18 cellular contexts compared by ENCODE assay signal in genomic region chr6:30774701-30775100, GRCh38. TPM values are rescaled to one million over a fixed set of nuclear protein-coding genes. Genes with fewer than 3 reads are reported as not detected.
DNase-seq lines count a peak whose midpoint lies in the region; ATAC-seq and TF ChIP-seq lines count a peak whose summit lies in the region.
"Had no signal": no experiment of that assay in that cellular context is flagged by ENCODE, and none has a peak within 500 bp of the region (broad histone marks: within the 10 kb centered on the region; RNA-seq: fewer than 3 reads in every experiment).

No MANE protein-coding gene starts in this region.

- peak overlapping the region; percentile 95 for H2BK12ac ChIP-seq in trophoblast cell (ENCODE audit: low read length)

- no peaks in the 10 kb centered on the region for H3K9me3 ChIP-seq in left ventricle myocardium inferior (replicated peaks)
- no peaks in the 10 kb centered on the region for H3K9me3 ChIP-seq in trophoblast cell (ENCODE audit: insufficient read depth, low read depth, low read length)
- H3K9me3 ChIP-seq: BE2C had no signal

- no peak for TF ChIP-seq CTCF in RWPE1 (conservative IDR thresholded peaks at IDR 0.05; ENCODE audit: low read depth)
- no peak for TF ChIP-seq CTCF in left ventricle myocardium inferior (IDR thresholded peaks at IDR 0.05; ENCODE audit: borderline replicate concordance)

- peak overlapping the region; percentile 0 for H2BK5ac ChIP-seq in trophoblast cell (ENCODE audit: low read depth, low read length, poor library complexity)

- H3K23ac ChIP-seq in trophoblast cell (ENCODE audit: low read length) = no peak overlapping the region

- peak overlapping the region; percentile 4 for H3K18ac ChIP-seq in trophoblast cell (ENCODE audit: low read length)

- peaks cover 39% of the 10 kb centered on the region for H3K4me1 ChIP-seq in ACC112 (ENCODE audit: control insufficient read depth, insufficient read depth, low read length, unreplicated experiment)
- peaks cover 34% of the 10 kb centered on the region for H3K4me1 ChIP-seq in left ventricle myocardium inferior
- H3K4me1 ChIP-seq in trophoblast cell (ENCODE audit: control insufficient read depth in 1 of 2, insufficient read depth in 2 of 2, low read length in 2 of 2) = peaks cover 10 to 22% of the 10 kb centered on the region in 2 experiments

- no peak for ATAC-seq in HG02973 (IDR thresholded peaks at IDR 0.05; ENCODE audit: unreplicated experiment)
- ATAC-seq: GM23338 had no signal

- H2AFZ ChIP-seq in ACC112 (ENCODE audit: low read length, unreplicated experiment) (peak overlapping the region; percentile 31), trophoblast cell (ENCODE audit: insufficient read depth, low read length, poor library complexity) (no peak overlapping the region)
- H2AFZ ChIP-seq: GM23338 had no signal

- POLR2A ChIA-PET in RWPE1 (lab: Yijun Ruan, JAX; ENCODE audit: low non-redundant PET) = no interaction called here

- H3K4me2 ChIP-seq in trophoblast cell (ENCODE audit: low read length) = no peak overlapping the region
- H3K4me2 ChIP-seq: GM23338 had no signal

- H3K36me3 ChIP-seq in ACC112 (ENCODE audit: insufficient read depth, low read length) (no peaks in the 10 kb centered on the region), left ventricle myocardium inferior (no peaks in the 10 kb centered on the region), trophoblast cell (ENCODE audit: control insufficient read depth in 1 of 2, insufficient read depth in 2 of 2, low read length in 2 of 2) (no peaks in the 10 kb centered on the region)
- H3K36me3 ChIP-seq: BE2C had no signal

- CTCF ChIA-PET in RWPE1 (lab: Yijun Ruan, JAX) = interaction anchor here (0.7 kb wide), 1 partner anchor 18 kb away, joined by 8 read pairs; no protein-coding TSS in a partner anchor

- H4K91ac ChIP-seq in trophoblast cell (ENCODE audit: low read depth, low read length) = peak overlapping the region; percentile 40

- H3K27me3 ChIP-seq in ACC112 (ENCODE audit: insufficient read depth, low read length) (no peaks in the 10 kb centered on the region), left ventricle myocardium inferior (ENCODE audit: low read depth) (no peaks in the 10 kb centered on the region), trophoblast cell (ENCODE audit: insufficient read depth, low read length) (no peaks in the 10 kb centered on the region)
- H3K27me3 ChIP-seq: BE2C had no signal

- intact Hi-C loops in left ventricle myocardium inferior (cut with micrococcal nuclease) = no loop called here

- H3K4me3 ChIP-seq in ACC112 (ENCODE audit: low read depth, low read length) (no peak overlapping the region), left ventricle myocardium inferior (no peak overlapping the region), trophoblast cell (ENCODE audit: low read depth, low read length) (no peak overlapping the region)
- H3K4me3 ChIP-seq: GM23338 had no signal

- H4K8ac ChIP-seq in trophoblast cell (ENCODE audit: low read depth, low read length) = peak overlapping the region; percentile 24

- peak overlapping the region; percentile 70 for H3K4ac ChIP-seq in trophoblast cell (ENCODE audit: low read depth, low read length)

- H3K79me1 ChIP-seq in trophoblast cell (ENCODE audit: low read length) = peaks cover 26% of the 10 kb centered on the region

- WGBS in trophoblast cell (ENCODE audit: extremely low coverage, insufficient coverage, insufficient read length) = no CpG with 5 or more reads among the region's 8 CpGs

- DNase-seq in RWPE1 (ENCODE audit: low spot score) = no peak
- DNase-seq in left ventricle myocardium inferior = no peak
- no peak for DNase-seq in trophoblast cell
- no peak for DNase-seq in activated gamma-delta T cell (lab: John Stamatoyannopoulos, UW)
- no peak for DNase-seq in OCI-M1 (lab: John Stamatoyannopoulos, UW)
- DNase-seq: BE2C; CD8-positive, alpha-beta memory T cell; GF-D8; HFFc6; KG1; NCI-H1092; NCI-H1694; NCI-H2107; NCI-H69; NK-92 treated with Interleukin-12 subunit alpha and Interleukin-12 subunit beta, amount 100 ng/mL, for 24 hours had no signal

- peak overlapping the region; percentile 26 for H2AK5ac ChIP-seq in trophoblast cell (ENCODE audit: low read length)

- H3K79me2 ChIP-seq in ACC112 (ENCODE audit: control insufficient read depth, insufficient read depth, low read length, unreplicated experiment) = peaks cover 3% of the 10 kb centered on the region
- H3K79me2 ChIP-seq in trophoblast cell (ENCODE audit: control insufficient read depth, insufficient read depth, low read length, poor library complexity) = peaks cover 2% of the 10 kb centered on the region

- H2BK120ac ChIP-seq in trophoblast cell (ENCODE audit: insufficient read depth, low read length, poor library complexity) = peak overlapping the region; percentile 8

- H4K12ac ChIP-seq in trophoblast cell (ENCODE audit: low read depth, low read length) = no peak overlapping the region

- H3K27ac ChIP-seq in ACC112 (ENCODE audit: low read depth, low read length) (peak overlapping the region; percentile 3; the same call in 1 of the 2 replicates), RWPE1 (peak overlapping the region; percentile 82), left ventricle myocardium inferior (replicated peaks) (peak overlapping the region; percentile 5), trophoblast cell (ENCODE audit: low read depth, low read length) (no peak overlapping the region)

- H3K14ac ChIP-seq in trophoblast cell (ENCODE audit: low read length) = peak overlapping the region; percentile 16

- H3K9ac ChIP-seq in trophoblast cell (ENCODE audit: low read length) = no peak overlapping the region

RNA-seq across cellular contexts. Expression of gene IER3, which starts 30.4 kb away (rescaled TPM):
- 41.4 TPM for total RNA-seq in left ventricle myocardium inferior
- 366 and 374 TPM in 2 replicates for polyA plus RNA-seq in trophoblast cell (2013)

RNA-seq across cellular contexts. Expression of gene FLOT1, which starts 32.2 kb away (rescaled TPM):
- total RNA-seq in left ventricle myocardium inferior = 223 TPM
- 66.9 and 72.1 TPM in 2 replicates for polyA plus RNA-seq in trophoblast cell (2013)

RNA-seq across cellular contexts. Expression of gene TUBB, which starts 54.5 kb away (rescaled TPM):
- 187 TPM for total RNA-seq in left ventricle myocardium inferior
- polyA plus RNA-seq in trophoblast cell (2013) = 1,464 and 1,542 TPM in 2 replicates

RNA-seq across cellular contexts. Expression of gene MDC1, which starts 57.6 kb away (rescaled TPM):
- 14.1 TPM for total RNA-seq in left ventricle myocardium inferior
- polyA plus RNA-seq in trophoblast cell (2013) = 29.1 and 32.3 TPM in 2 replicates
